28 cellular contexts compared by ENCODE assay signal in genomic region chr1:116031299-116031698, GRCh38. TPM values are rescaled to one million over a fixed set of nuclear protein-coding genes. Genes with fewer than 3 reads are reported as not detected.
"Had no signal": no experiment of that assay in that cellular context is flagged by ENCODE, and none has a peak within 500 bp of the region (broad histone marks: within the 10 kb centered on the region; RNA-seq: fewer than 3 reads in every experiment).

No MANE protein-coding gene starts in this region.

- H3K27ac Mint-ChIP-seq: activated CD8-positive, alpha-beta T cell treated with anti-CD3 and anti-CD28 coated beads, Interleukin-2, amount 10 ng/mL, durations not matched to agents 7 days and 5 days; activated naive CD4-positive, alpha-beta T cell treated with anti-CD3 and anti-CD28 coated beads, Interleukin-2, amount 50 U/mL, for 72 hours; activated naive CD8-positive, alpha-beta T cell treated with anti-CD3 and anti-CD28 coated beads, Interleukin-2, amount 50 U/mL, for 24 hours; T-helper 1 cell treated with Interleukin-12 subunit alpha and Interleukin-12 subunit beta and Interleukin-4 antibody, amounts not matched to agents 30 μg/mL and 1 μg/mL, for 36 hours had no signal

- H3K36me3 Mint-ChIP-seq: activated naive CD4-positive, alpha-beta T cell treated with anti-CD3 and anti-CD28 coated beads, Interleukin-2, amount 50 U/mL, for 72 hours had no signal

- H3K9me3 Mint-ChIP-seq: activated naive CD4-positive, alpha-beta T cell treated with anti-CD3 and anti-CD28 coated beads, Interleukin-2, amount 50 U/mL, for 72 hours; activated naive CD8-positive, alpha-beta T cell treated with anti-CD3 and anti-CD28 coated beads, Interleukin-2, amount 50 U/mL, for 24 hours; T-helper 1 cell treated with Interleukin-12 subunit alpha and Interleukin-12 subunit beta and Interleukin-4 antibody, amounts not matched to agents 30 μg/mL and 1 μg/mL, for 36 hours had no signal

- H3K4me3 Mint-ChIP-seq: activated CD8-positive, alpha-beta T cell treated with anti-CD3 and anti-CD28 coated beads, Interleukin-2, amount 10 ng/mL, durations not matched to agents 7 days and 5 days; activated naive CD8-positive, alpha-beta T cell treated with anti-CD3 and anti-CD28 coated beads, Interleukin-2, amount 50 U/mL, for 24 hours; T-helper 1 cell treated with Interleukin-12 subunit alpha and Interleukin-12 subunit beta and Interleukin-4 antibody, amounts not matched to agents 30 μg/mL and 1 μg/mL, for 36 hours had no signal

- H3K9me3 ChIP-seq: ascending aorta, body of pancreas, Peyer's patch, SJCRH30 had no signal

- H3K36me3 ChIP-seq: Peyer's patch, SJCRH30 had no signal

- H3K4me1 ChIP-seq: ascending aorta, body of pancreas, Peyer's patch, SJCRH30 had no signal

- H3K4me3 ChIP-seq: ascending aorta, body of pancreas, K562, Peyer's patch, SJCRH30 had no signal

- DNase-seq: activated CD4-positive, alpha-beta T cell treated with anti-CD3 and anti-CD28 coated beads for 4 hours; activated CD8-positive, alpha-beta memory T cell treated with anti-CD3 and anti-CD28 coated beads, Interleukin-2, amount 50 U/mL, for 48 hours; activated CD8-positive, alpha-beta T cell treated with anti-CD3 and anti-CD28 coated beads, Interleukin-2, amount 10 ng/mL, durations not matched to agents 7 days and 5 days; activated naive CD4-positive, alpha-beta T cell; activated naive CD8-positive, alpha-beta T cell treated with anti-CD3 and anti-CD28 coated beads, Interleukin-2, amount 50 U/mL, for 24 hours; activated T-cell treated with anti-CD3 and anti-CD28 coated beads, Interleukin-2, amount 50 U/mL, for 1 hour; amniotic stem cell; body of pancreas; Karpas-422; MM.1S; NCI-H1105; NCI-H1436; NCI-H1694 treated with DMSO at 0.1 percent for 48 hours; NCI-H2081 treated with DMSO at 0.1 percent for 48 hours; NCI-H2171 treated with DMSO at 0.1 percent for 48 hours; NCI-H226; NCI-H510A; NCI-H526 treated with DMSO at 0.1 percent for 48 hours; Peyer's patch; Right ventricle myocardium superior; SJCRH30 had no signal

- H3K4me1 Mint-ChIP-seq: activated naive CD8-positive, alpha-beta T cell treated with anti-CD3 and anti-CD28 coated beads, Interleukin-2, amount 50 U/mL, for 24 hours had no signal

- H3K27me3 ChIP-seq: ascending aorta, body of pancreas, Peyer's patch had no signal

- H3K27ac ChIP-seq: ascending aorta, body of pancreas, Peyer's patch, RWPE1, SJCRH30 had no signal

- ATAC-seq: activated CD4-positive, CD25-positive, alpha-beta regulatory T cell treated with anti-CD3 and anti-CD28 coated beads, Interleukin-2, amount 50 U/mL, for 24 hours; activated CD8-positive, alpha-beta T cell treated with anti-CD3 and anti-CD28 coated beads, Interleukin-2, amount 10 ng/mL, durations not matched to agents 7 days and 5 days; activated naive CD4-positive, alpha-beta T cell treated with anti-CD3 and anti-CD28 coated beads, Interleukin-2, amount 50 U/mL, for 72 hours; activated naive CD8-positive, alpha-beta T cell treated with anti-CD3 and anti-CD28 coated beads, Interleukin-2, amount 50 U/mL, for 24 hours; body of pancreas; K562; SK-N-SH treated with all-trans-retinoic acid at 6 μM for 48 hours had no signal

RNA-seq across cellular contexts. Expression of gene SLC22A15, which starts 55.0 kb away (rescaled TPM):
- total RNA-seq: SJCRH30 had no signal
